Comparison of ENCODE assay signal across 19 cellular contexts in the genomic region with DNA sequence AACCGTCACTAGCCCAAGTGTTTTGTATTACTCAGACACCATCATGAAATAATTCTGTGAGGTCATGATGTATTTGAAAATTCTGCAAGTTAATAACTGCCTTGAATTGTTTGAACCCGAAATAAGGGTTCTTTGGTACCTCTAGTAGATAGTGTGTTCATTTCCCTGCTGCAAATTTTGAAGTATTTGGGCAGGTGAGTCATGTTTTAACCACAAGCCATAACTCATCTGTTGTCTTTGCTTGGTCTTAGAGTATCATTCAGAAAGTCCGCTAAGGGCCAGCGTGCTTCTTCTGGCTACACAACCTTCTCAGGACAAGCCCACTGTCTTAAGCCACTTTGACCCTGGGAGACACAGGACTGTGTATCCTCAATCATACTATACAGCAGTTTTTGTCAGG.
DNase-seq lines count a peak whose midpoint lies in the region; ATAC-seq and TF ChIP-seq lines count a peak whose summit lies in the region.
"Had no signal": no experiment of that assay in that cellular context is flagged by ENCODE, and none has a peak within 500 bp of the region (broad histone marks: within the 10 kb centered on the region; RNA-seq: fewer than 3 reads in every experiment).

No MANE protein-coding gene starts in this region.

- 72% methylated on average over 3 of the region's 4 CpGs for WGBS in mesenchymal stem cell

- in situ Hi-C loops in astrocyte of the cerebellum (cut with HindIII; ENCODE audit: low sequenced_read_pairs) = no loop called here

- H3K18ac ChIP-seq in mesenchymal stem cell (ENCODE audit: low read depth in 1 of 2, low read length in 2 of 2) = no peak overlapping the region

- H3K4me3 ChIP-seq in astrocyte of the cerebellum (ENCODE audit: low read depth, low read length) (no peak overlapping the region), mesenchymal stem cell (ENCODE audit: insufficient read depth in 1 of 2, low read depth in 1 of 2, low read length in 2 of 2) (no peak overlapping the region)
- H3K4me3 ChIP-seq: gastroesophageal sphincter, lung, psoas muscle had no signal

- H3K4ac ChIP-seq in mesenchymal stem cell (ENCODE audit: low read depth in 1 of 2, low read length in 2 of 2) = no peak overlapping the region

- no peaks in the 10 kb centered on the region for H3K4me1 ChIP-seq in mesenchymal stem cell (ENCODE audit: control insufficient read depth, insufficient read depth, low read depth, low read length)
- H3K4me1 ChIP-seq: gastroesophageal sphincter, psoas muscle had no signal

- ATAC-seq in GM21786 (IDR thresholded peaks at IDR 0.05; ENCODE audit: unreplicated experiment) = no peak
- ATAC-seq: CD8-positive, alpha-beta T cell; gastroesophageal sphincter; psoas muscle had no signal

- H3K27ac ChIP-seq in mesenchymal stem cell (ENCODE audit: low read length, poor library complexity, severe bottlenecking) = no peak overlapping the region
- H3K27ac ChIP-seq: gastroesophageal sphincter, neutrophil, psoas muscle had no signal

- no peak for TF ChIP-seq CTCF in astrocyte of the cerebellum (IDR thresholded peaks at IDR 0.05; ENCODE audit: low read depth, low read length, missing control alignments)

- no peaks in the 10 kb centered on the region for H3K79me1 ChIP-seq in mesenchymal stem cell (replicated peaks; ENCODE audit: low read length, poor library complexity, severe bottlenecking)

- H2BK5ac ChIP-seq in mesenchymal stem cell (ENCODE audit: low read depth, low read length, poor library complexity, severe bottlenecking) = no peak overlapping the region

- no peak overlapping the region for H2AK5ac ChIP-seq in mesenchymal stem cell (ENCODE audit: low read length, severe bottlenecking)

- H3K14ac ChIP-seq in mesenchymal stem cell (ENCODE audit: low read length in 2 of 2) = no peak overlapping the region

- H3K4me2 ChIP-seq in mesenchymal stem cell (ENCODE audit: low read length, poor library complexity, severe bottlenecking) = no peak overlapping the region

- no peak overlapping the region for H2BK12ac ChIP-seq in mesenchymal stem cell (ENCODE audit: low read length in 2 of 2)

- H3K23ac ChIP-seq in mesenchymal stem cell (ENCODE audit: low read length in 2 of 2) = no peak overlapping the region

- no peak overlapping the region for H2BK15ac ChIP-seq in mesenchymal stem cell (ENCODE audit: low read depth, poor library complexity, severe bottlenecking)

- no peak overlapping the region for H3K9ac ChIP-seq in mesenchymal stem cell (ENCODE audit: low read length)

- no peak overlapping the region for H4K8ac ChIP-seq in mesenchymal stem cell (ENCODE audit: low read length)

- peaks cover 0 to 4% of the 10 kb centered on the region in 2 experiments for H3K36me3 ChIP-seq in mesenchymal stem cell (ENCODE audit: control insufficient read depth in 1 of 2, insufficient read depth in 2 of 2, low read depth in 1 of 2, low read length in 2 of 2)
- H3K36me3 ChIP-seq: neutrophil, WERI-Rb-1 had no signal

- H4K91ac ChIP-seq in mesenchymal stem cell (ENCODE audit: low read length) = no peak overlapping the region

- H2AFZ ChIP-seq in mesenchymal stem cell (ENCODE audit: low read depth, low read length) = no peak overlapping the region

- no peak overlapping the region for H2BK120ac ChIP-seq in mesenchymal stem cell (ENCODE audit: low read depth, low read length)

- H3K9me3 ChIP-seq in mesenchymal stem cell (ENCODE audit: control insufficient read depth, low read length) = no peaks in the 10 kb centered on the region
- H3K9me3 ChIP-seq: gastroesophageal sphincter, neutrophil, psoas muscle had no signal

- H3K27me3 ChIP-seq in mesenchymal stem cell (ENCODE audit: control insufficient read depth in 1 of 2, insufficient read depth in 1 of 2, low read length in 2 of 2) = no peaks in the 10 kb centered on the region
- H3K27me3 ChIP-seq: gastroesophageal sphincter, neutrophil had no signal

- DNase-seq in EL (peak; percentile 27), LHCN-M2 (ENCODE audit: low read depth) (peak; percentile 40), astrocyte of the cerebellum (ENCODE audit: low read depth) (peak; percentile 4), mesenchymal stem cell (peak; percentile 24), NCI-H446 (lab: John Stamatoyannopoulos, UW) (no peak), cerebellum (ENCODE audit: low spot score) (no peak)
- DNase-seq: activated naive CD8-positive, alpha-beta T cell treated with anti-CD3 and anti-CD28 coated beads, Interleukin-2, amount 10 ng/mL, durations not matched to agents 7 days and 5 days; CD8-positive, alpha-beta T cell; erythroblast; Kasumi-1; kidney; NCI-H1105; OCI-M1; psoas muscle had no signal

Comparison
In these comparisons a context has a peak if more than half of its experiments do, and no peak if none do; other contexts are left out.
1. DNase-seq: peak in EL (single experiment), LHCN-M2 (single experiment), astrocyte of the cerebellum (single experiment) and mesenchymal stem cell (single experiment); none in NCI-H446 (0 of 2) and cerebellum (single experiment).